9 cellular contexts compared by ENCODE assay signal in the genomic region with DNA sequence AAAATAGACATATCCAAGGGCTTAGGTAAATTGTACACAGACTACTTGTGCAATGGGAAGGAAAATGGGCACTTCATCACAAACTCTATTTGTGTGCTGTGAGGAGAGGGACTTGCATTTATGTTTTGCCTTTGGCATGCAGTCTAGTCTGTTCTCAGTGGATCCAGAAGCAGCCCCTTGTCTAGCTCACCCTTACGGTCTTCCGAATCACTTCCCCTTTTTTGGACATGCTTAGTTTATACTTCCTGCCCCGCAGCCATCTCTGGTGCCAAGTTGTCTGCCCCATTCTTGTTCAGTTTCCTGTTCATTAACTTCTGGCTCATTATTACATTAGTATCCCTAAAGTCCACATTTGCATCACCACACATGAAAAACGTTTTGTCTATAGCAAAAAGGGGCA.
DNase-seq lines count a peak whose midpoint lies in the region; ATAC-seq lines count a peak whose summit lies in the region.
"Had no signal": no experiment of that assay in that cellular context is flagged by ENCODE, and none has a peak within 500 bp of the region (broad histone marks: within the 10 kb centered on the region; RNA-seq: fewer than 3 reads in every experiment).

No MANE protein-coding gene starts in this region.

- peak; percentile 94 for ATAC-seq in HG02763 (IDR thresholded peaks at IDR 0.05; ENCODE audit: unreplicated experiment)
- peak; percentile 100 for ATAC-seq in naive B cell (ENCODE audit: low read depth in 2 of 2)
- ATAC-seq: activated T-cell treated with anti-CD3 and anti-CD28 coated beads, Interleukin-2, amount 50 U/mL, for 4 hours had no signal

- CTCF ChIA-PET in activated naive CD4-positive, alpha-beta T cell treated with anti-CD3 and anti-CD28 coated beads, Interleukin-2, amount 10 ng/mL, durations not matched to agents 7 days and 5 days (lab: Charles Lee): no interaction called here

- H3K4me3 Mint-ChIP-seq in naive B cell: peak overlapping the region in 3 of 8 donors; percentile 17 to 53 (median 36)
- no peak overlapping the region for H3K4me3 Mint-ChIP-seq in activated naive CD4-positive, alpha-beta T cell treated with anti-CD3 and anti-CD28 coated beads, Interleukin-2, amount 10 ng/mL, durations not matched to agents 7 days and 5 days
- H3K4me3 Mint-ChIP-seq: activated T-cell treated with anti-CD3 and anti-CD28 coated beads, Interleukin-2, amount 50 U/mL, for 4 hours had no signal

- H3K27ac Mint-ChIP-seq in naive B cell: peak overlapping the region in 3 of 6 donors; percentile 49 to 71 (median 59)
- no peak overlapping the region for H3K27ac Mint-ChIP-seq in activated naive CD4-positive, alpha-beta T cell treated with anti-CD3 and anti-CD28 coated beads, Interleukin-2, amount 10 ng/mL, durations not matched to agents 7 days and 5 days

- peak; percentile 40 for DNase-seq in NCI-H748 (lab: John Stamatoyannopoulos, UW; ENCODE audit: unreplicated experiment)
- no peak for DNase-seq in NCI-H748 treated with DMSO at 0.1 percent for 48 hours (lab: John Stamatoyannopoulos, UW)
- peak; percentile 85 for DNase-seq in MV-4-11 (lab: John Stamatoyannopoulos, UW)
- DNase-seq in naive B cell: peak; percentile 51
- no peak for DNase-seq in NCI-H345 (lab: John Stamatoyannopoulos, UW)
- DNase-seq in occipital lobe (lab: John Stamatoyannopoulos, UW): no peak
- DNase-seq in activated naive CD4-positive, alpha-beta T cell treated with anti-CD3 and anti-CD28 coated beads, Interleukin-2, amount 10 ng/mL, durations not matched to agents 7 days and 5 days: no peak
- DNase-seq: activated T-cell treated with anti-CD3 and anti-CD28 coated beads, Interleukin-2, amount 50 U/mL, for 4 hours had no signal

- H3K9me3 Mint-ChIP-seq in naive B cell: peaks cover 0 to 1% (median 0%) of the 10 kb centered on the region in 7 donors
- no peaks in the 10 kb centered on the region for H3K9me3 Mint-ChIP-seq in activated naive CD4-positive, alpha-beta T cell treated with anti-CD3 and anti-CD28 coated beads, Interleukin-2, amount 10 ng/mL, durations not matched to agents 7 days and 5 days
- H3K9me3 Mint-ChIP-seq: activated T-cell treated with anti-CD3 and anti-CD28 coated beads, Interleukin-2, amount 50 U/mL, for 4 hours had no signal

- peaks cover 9 to 14% (median 9%) of the 10 kb centered on the region in 3 donors for H3K4me1 Mint-ChIP-seq in naive B cell
- no peaks in the 10 kb centered on the region for H3K4me1 Mint-ChIP-seq in activated naive CD4-positive, alpha-beta T cell treated with anti-CD3 and anti-CD28 coated beads, Interleukin-2, amount 10 ng/mL, durations not matched to agents 7 days and 5 days

- peaks cover 0 to 5% of the 10 kb centered on the region in 2 donors for H3K36me3 Mint-ChIP-seq in naive B cell
- no peaks in the 10 kb centered on the region for H3K36me3 Mint-ChIP-seq in activated naive CD4-positive, alpha-beta T cell treated with anti-CD3 and anti-CD28 coated beads, Interleukin-2, amount 10 ng/mL, durations not matched to agents 7 days and 5 days

- H3K27me3 Mint-ChIP-seq in naive B cell: peaks cover 4 to 24% (median 17%) of the 10 kb centered on the region in 3 donors
- no peaks in the 10 kb centered on the region for H3K27me3 Mint-ChIP-seq in activated naive CD4-positive, alpha-beta T cell treated with anti-CD3 and anti-CD28 coated beads, Interleukin-2, amount 10 ng/mL, durations not matched to agents 7 days and 5 days

Comparison
In these comparisons a context has a peak if more than half of its experiments do, and no peak if none do; other contexts are left out.
1. DNase-seq: peak in NCI-H748 (single experiment), MV-4-11 (single experiment) and naive B cell (single experiment); none in NCI-H748 treated with DMSO at 0.1 percent for 48 hours (single experiment), NCI-H345 (single experiment), occipital lobe (single experiment) and activated naive CD4-positive, alpha-beta T cell treated with anti-CD3 and anti-CD28 coated beads, Interleukin-2, amount 10 ng/mL, durations not matched to agents 7 days and 5 days (single experiment).